17 cellular contexts compared by ENCODE assay signal in the genomic region with DNA sequence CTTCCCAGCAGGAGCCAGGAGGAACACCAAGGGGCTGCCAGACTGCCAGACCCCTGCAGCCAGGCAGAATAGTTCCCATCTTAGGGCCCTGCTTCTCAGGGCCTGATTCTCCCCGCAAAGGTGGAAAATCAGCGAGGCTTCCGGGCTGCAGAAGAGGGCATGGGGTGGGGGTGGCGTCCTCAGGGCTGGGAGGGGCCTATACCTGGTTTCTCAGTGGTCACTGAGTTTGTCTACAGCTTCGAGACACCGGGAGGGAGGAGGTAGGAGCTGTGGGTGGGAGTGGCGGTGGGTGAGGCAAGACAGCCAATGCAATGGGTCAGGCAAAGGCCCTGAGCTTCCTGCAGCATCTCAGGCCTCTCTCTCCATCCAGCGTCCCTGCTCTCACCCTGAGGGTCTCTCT. TPM values are rescaled to one million over a fixed set of nuclear protein-coding genes. Genes with fewer than 3 reads are reported as not detected.
A peak's percentile ranks its signal among the peaks of the same experiment; 100 is the strongest.
DNase-seq lines count a peak whose midpoint lies in the region; ATAC-seq, FAIRE-seq and TF ChIP-seq lines count a peak whose summit lies in the region.
"Had no signal": no experiment of that assay in that cellular context is flagged by ENCODE, and none has a peak within 500 bp of the region (broad histone marks: within the 10 kb centered on the region; RNA-seq: fewer than 3 reads in every experiment).

No MANE protein-coding gene starts in this region.

- peak overlapping the region; percentile 83 for H3K27ac ChIP-seq in IMR-90 (ENCODE audit: insufficient read depth, low read length)
- peak overlapping the region; percentile 20 for H3K27ac ChIP-seq in brain microvascular endothelial cell
- H3K27ac ChIP-seq in thoracic aorta, result peak overlapping the region; percentile 67 to 79
- no peak overlapping the region for H3K27ac ChIP-seq in OCI-LY7 (ENCODE audit: low read depth, low read length, poor library complexity, severe bottlenecking)
- no peak overlapping the region for H3K27ac ChIP-seq in PC-3 (ENCODE audit: low read length)

- no peak for DNase-seq in IMR-90
- DNase-seq in brain microvascular endothelial cell, result no peak
- DNase-seq in omental fat pad (ENCODE audit: low spot score), result no peak
- DNase-seq in thoracic aorta (ENCODE audit: low spot score), result no peak
- DNase-seq in OCI-LY7 (ENCODE audit: low spot score), result no peak
- no peak for DNase-seq in PC-3
- no peak for DNase-seq in urothelium cell line (ENCODE audit: low spot score)
- DNase-seq: activated CD4-positive, alpha-beta memory T cell treated with anti-CD3 and anti-CD28 coated beads for 36 hours; activated naive CD8-positive, alpha-beta T cell treated with anti-CD3 and anti-CD28 coated beads for 36 hours; activated T-cell treated with anti-CD3 and anti-CD28 coated beads, Interleukin-2, amount 50 U/mL, for 48 hours; Kasumi-1; NCI-H146; NCI-H345; stimulated activated CD4-positive, alpha-beta T cell treated with anti-CD3 and anti-CD28 coated beads, Interleukin-15, amount 100 ng/mL, for 24 hours; stimulated activated naive CD8-positive, alpha-beta T cell treated with anti-CD3 and anti-CD28 coated beads, Interleukin-15, amount 100 ng/mL, for 72 hours had no signal

- in situ Hi-C loops in IMR-90 (cut with MboI; ENCODE audit: low sequenced_read_pairs) (no loop called here), brain microvascular endothelial cell (cut with HindIII; ENCODE audit: low pct_ligation_motif_present, low sequenced_read_pairs) (no loop called here)

- intact Hi-C loops in IMR-90 (cut with micrococcal nuclease), result no loop called here
- intact Hi-C loops in OCI-LY7 (cut with micrococcal nuclease; ENCODE audit: unreplicated experiment), result no loop called here
- intact Hi-C loops in PC-3 (cut with micrococcal nuclease), result no loop called here

- peak overlapping the region; percentile 56; the same call in 1 of the 2 replicates for H4K5ac ChIP-seq in IMR-90 (ENCODE audit: low read depth, low read length)

- H3K4me3 ChIP-seq in IMR-90 (ENCODE audit: insufficient read depth, low read depth, low read length) (no peak overlapping the region), brain microvascular endothelial cell (ENCODE audit: low read depth, low read length) (no peak overlapping the region), thoracic aorta (no peak overlapping the region), OCI-LY7 (ENCODE audit: low read depth, low read length, poor library complexity, severe bottlenecking) (no peak overlapping the region), PC-3 (ENCODE audit: low read length) (no peak overlapping the region)

- H4K20me1 ChIP-seq in IMR-90 (ENCODE audit: insufficient read depth, low read length) (no peaks in the 10 kb centered on the region), OCI-LY7 (ENCODE audit: insufficient read depth, low read length) (no peaks in the 10 kb centered on the region), PC-3 (ENCODE audit: low read length) (no peaks in the 10 kb centered on the region)

- H3K27me3 ChIP-seq in IMR-90 (ENCODE audit: control insufficient read depth, insufficient read depth, low read length) (no peaks in the 10 kb centered on the region), brain microvascular endothelial cell (replicated peaks) (no peaks in the 10 kb centered on the region), thoracic aorta (replicated peaks; ENCODE audit: insufficient read depth) (no peaks in the 10 kb centered on the region), PC-3 (ENCODE audit: low read length) (no peaks in the 10 kb centered on the region)

- POLR2A ChIA-PET in IMR-90 (lab: Charles Lee; ENCODE audit: unreplicated experiment) (no interaction called here), OCI-LY7 (lab: Charles Lee) (no interaction called here), PC-3 (lab: Charles Lee; ENCODE audit: unreplicated experiment) (no interaction called here)

- H3K9me3 ChIP-seq in IMR-90 (ENCODE audit: control insufficient read depth, insufficient read depth, low read length) (no peaks in the 10 kb centered on the region), thoracic aorta (no peaks in the 10 kb centered on the region), OCI-LY7 (ENCODE audit: low read length) (no peaks in the 10 kb centered on the region), PC-3 (ENCODE audit: low read length) (no peaks in the 10 kb centered on the region)

- peak overlapping the region; percentile 77 for H2BK20ac ChIP-seq in IMR-90 (ENCODE audit: low read depth, low read length)

- no peak for TF ChIP-seq POLR2A in IMR-90 (IDR thresholded peaks at IDR 0.05; ENCODE audit: low read depth, low read length)

- H3K4me2 ChIP-seq in IMR-90 (ENCODE audit: low read depth, low read length), result peak overlapping the region; percentile 8; the same call in 1 of the 2 replicates
- no peak overlapping the region for H3K4me2 ChIP-seq in OCI-LY7 (ENCODE audit: low read length)
- no peak overlapping the region for H3K4me2 ChIP-seq in PC-3 (ENCODE audit: low read length)

- H4K91ac ChIP-seq in IMR-90 (ENCODE audit: insufficient read depth, low read depth, low read length), result peak overlapping the region; percentile 84

- H3K79me1 ChIP-seq in IMR-90 (ENCODE audit: low read depth in 1 of 2, low read length in 2 of 2), result no peaks in the 10 kb centered on the region

- TF ChIP-seq CTCF in IMR-90 (conservative IDR thresholded peaks at IDR 0.05; ENCODE audit: low read depth, low read length) (no peak), brain microvascular endothelial cell (IDR thresholded peaks at IDR 0.05; ENCODE audit: low read depth, low read length, missing control alignments) (no peak), omental fat pad (IDR thresholded peaks at IDR 0.05) (no peak), thoracic aorta (IDR thresholded peaks at IDR 0.05) (no peak), OCI-LY7 (conservative IDR thresholded peaks at IDR 0.05; ENCODE audit: low read length) (no peak), PC-3 (conservative IDR thresholded peaks at IDR 0.05; ENCODE audit: low read depth, low read length) (no peak)

- H2AK9ac ChIP-seq in IMR-90 (replicated peaks; ENCODE audit: low read depth, low read length, poor library complexity), result peak overlapping the region; percentile 94

- peak overlapping the region; percentile 93 for H3K4ac ChIP-seq in IMR-90 (ENCODE audit: low read depth, low read length)

- H2AFZ ChIP-seq in IMR-90 (replicated peaks; ENCODE audit: low read length, poor library complexity), result peak overlapping the region; percentile 96
- H2AFZ ChIP-seq in OCI-LY7 (ENCODE audit: low read length), result no peak overlapping the region
- no peak overlapping the region for H2AFZ ChIP-seq in PC-3 (ENCODE audit: low read length)

- CTCF ChIA-PET in IMR-90 (lab: Yijun Ruan, JAX), result no interaction called here
- CTCF ChIA-PET in OCI-LY7 (lab: Charles Lee; ENCODE audit: unreplicated experiment), result interaction anchor here (0.5 kb wide), 1 partner anchor 82 kb away, joined by 3 read pairs; no protein-coding TSS in a partner anchor
- CTCF ChIA-PET in PC-3 (lab: Charles Lee), result no interaction called here

- peak overlapping the region; percentile 87 for H2BK120ac ChIP-seq in IMR-90 (ENCODE audit: low read depth, low read length)

- H3K79me2 ChIP-seq in OCI-LY7 (ENCODE audit: insufficient read depth, low read depth, low read length) (no peaks in the 10 kb centered on the region), PC-3 (ENCODE audit: low read length) (no peaks in the 10 kb centered on the region)

- no peak overlapping the region for H3K56ac ChIP-seq in IMR-90 (ENCODE audit: extremely low read depth, insufficient read depth, low read length)

- H3K9me2 ChIP-seq in OCI-LY7 (ENCODE audit: insufficient read depth, low read length) (no peaks in the 10 kb centered on the region), PC-3 (replicated peaks; ENCODE audit: low read length) (no peaks in the 10 kb centered on the region)

- ATAC-seq in IMR-90 (ENCODE audit: low read depth) (no peak), omental fat pad (ENCODE audit: low FRiP score) (peak; percentile 45), thoracic aorta (ENCODE audit: insufficient number of reproducible peaks, low FRiP score, low read depth) (no peak), HG03045 (IDR thresholded peaks at IDR 0.05; ENCODE audit: unreplicated experiment) (no peak), PC-3 (no peak)
- ATAC-seq: stimulated activated naive CD8-positive, alpha-beta T cell treated with anti-CD3 and anti-CD28 coated beads, Interleukin-15, amount 100 ng/mL, for 72 hours had no signal

- no peaks in the 10 kb centered on the region for H3F3A ChIP-seq in PC-3 (ENCODE audit: low read length, unreplicated experiment)

- H3K14ac ChIP-seq in IMR-90 (replicated peaks; ENCODE audit: low read depth, low read length), result peak overlapping the region; percentile 36

- dilution Hi-C loops in IMR-90 (cut with HindIII; ENCODE audit: low sequenced_read_pairs, unreplicated experiment), result no loop called here

- H3K9ac ChIP-seq in IMR-90 (ENCODE audit: low read depth, low read length), result peak overlapping the region; percentile 39; the same call in 1 of the 2 replicates
- H3K9ac ChIP-seq in PC-3 (ENCODE audit: low read length), result no peak overlapping the region

- peak overlapping the region; percentile 87 for H2AK5ac ChIP-seq in IMR-90 (ENCODE audit: low read depth, low read length)

- WGBS in IMR-90 (ENCODE audit: extremely low coverage in 2 of 2, insufficient read length in 1 of 2), 2 experiments, result no CpG with 5 or more reads among the region's 8 CpGs

- H3K18ac ChIP-seq in IMR-90 (ENCODE audit: low read depth, low read length), result peak overlapping the region; percentile 50; the same call in 1 of the 2 replicates

- H2BK15ac ChIP-seq in IMR-90 (ENCODE audit: low read depth, low read length), result peak overlapping the region; percentile 49; the same call in 1 of the 3 replicates

- BruUV-seq in IMR-90 (replicated peaks; lab: Mats Ljungman, UMichigan) (no TSS peak), OCI-LY7 (replicated peaks; lab: Mats Ljungman, UMichigan) (no TSS peak), PC-3 (replicated peaks; lab: Mats Ljungman, UMichigan) (no TSS peak)

- H3K4me1 ChIP-seq in IMR-90 (ENCODE audit: control insufficient read depth, insufficient read depth, low read length) (peaks cover 13% of the 10 kb centered on the region; the same call in 1 of the 2 replicates), thoracic aorta (ENCODE audit: control insufficient read depth in 1 of 2, low read depth in 2 of 2) (peaks cover 0 to 27% of the 10 kb centered on the region in 2 donors), OCI-LY7 (ENCODE audit: insufficient read depth, low read length, poor library complexity, severe bottlenecking) (no peaks in the 10 kb centered on the region), PC-3 (ENCODE audit: insufficient read depth, low read length) (peaks cover 9% of the 10 kb centered on the region)

- peak overlapping the region; percentile 65 for H3K23ac ChIP-seq in IMR-90 (ENCODE audit: low read depth, low read length)

- peak overlapping the region; percentile 59 to 96; a peak in 3 of 4 replicates for H4K8ac ChIP-seq in IMR-90 (ENCODE audit: low read depth in 2 of 2, low read length in 2 of 2)

- H3K36me3 ChIP-seq in IMR-90 (ENCODE audit: control insufficient read depth, insufficient read depth, low read length) (no peaks in the 10 kb centered on the region), brain microvascular endothelial cell (replicated peaks) (no peaks in the 10 kb centered on the region), thoracic aorta (no peaks in the 10 kb centered on the region), OCI-LY7 (ENCODE audit: insufficient read depth, low read length) (no peaks in the 10 kb centered on the region), PC-3 (ENCODE audit: low read depth, low read length) (no peaks in the 10 kb centered on the region)

- 0 out of 2 replicates have a peak, but pooled peaks cover 4% of the 10 kb centered on the region for H3K9me1 ChIP-seq in IMR-90 (ENCODE audit: insufficient read depth, low read length)

- no peak for TF ChIP-seq RAD21 in IMR-90 (IDR thresholded peaks at IDR 0.05; ENCODE audit: low read length)

- no peak for FAIRE-seq in urothelium cell line (lab: Jason Lieb, UNC)
- FAIRE-seq: endometrium had no signal

- peak overlapping the region; percentile 66 for H2BK5ac ChIP-seq in IMR-90 (ENCODE audit: low read depth, low read length, poor library complexity, severe bottlenecking)

RNA-seq across cellular contexts. Expression of gene LRRC75A, which starts 14.3 kb away (rescaled TPM):
- 0.56 and 0.72 TPM in 2 replicates for total RNA-seq in IMR-90 (2012; rRNA removed)
- 0.89 and 1.0 TPM in 2 replicates for polyA plus RNA-seq in IMR-90 (2012; rRNA removed)
- polyA plus RNA-seq in IMR-90 (2012; cell fraction: cytosol; rRNA removed), result 0.05 and 1.0 TPM in 2 replicates
- polyA plus RNA-seq in IMR-90 (2012; cell fraction: nucleus; rRNA removed; ENCODE audit: low replicate concordance), result 2.2 and 3.2 TPM in 2 replicates
- 1 to 10 TPM in 3 of 4 donors, under 1 TPM in 1; 0.74 to 3.5 (median 2.1) TPM for total RNA-seq in omental fat pad
- 1 to 10 TPM; 3.7 to 4.0 TPM for total RNA-seq in thoracic aorta
- not detected in 2 replicates for total RNA-seq in OCI-LY7 (2014; rRNA removed; shearing (Covaris generic))
- total RNA-seq in OCI-LY7 (2022), result not detected in 2 replicates
- 15.8 and 19.4 TPM in 2 replicates for total RNA-seq in PC-3 (2014; rRNA removed)

Comparison
In these comparisons a context has a peak if more than half of its experiments do, and no peak if none do; other contexts are left out.
1. H3K27ac ChIP-seq: peak in IMR-90 (single experiment), brain microvascular endothelial cell (single experiment) and thoracic aorta (2 of 2); none in OCI-LY7 (single experiment) and PC-3 (single experiment).